ENCODE assay signal across 1 cellular context in genomic region chr19:14138576-14139265, GRCh38.
TF ChIP-seq lines count a peak whose summit lies in the region.

No MANE protein-coding gene starts in this region.

TF ChIP-seq in K562, 482 proteins besides CTCF, POLR2A, EP300 and RAD21:
- TF ChIP-seq CREM (IDR thresholded peaks at IDR 0.05; ENCODE audit: low read depth): no peak
- peak; percentile 48; the same call in 1 of the 2 replicates for TF ChIP-seq CEBPB (tag; IDR thresholded peaks at IDR 0.05)
- peak; percentile 32; the same call in 1 of the 2 replicates for TF ChIP-seq PKNOX1 (IDR thresholded peaks at IDR 0.05)
- TF ChIP-seq SPI1 (IDR thresholded peaks at IDR 0.05; ENCODE audit: borderline replicate concordance, low read depth, low read length): no peak
- TF ChIP-seq ELF4 (CRISPR knock-in tag; IDR thresholded peaks at IDR 0.05): no peak
